In genomic region chr14:104234007-104234786, GRCh38 we compare ENCODE assay signal across 7 cellular contexts.
DNase-seq lines count a peak whose midpoint lies in the region; ATAC-seq and TF ChIP-seq lines count a peak whose summit lies in the region.
"Not testable (repeated sequence)": the region's sequence is repeated elsewhere in the genome, so short reads cannot be mapped to it uniquely, and the experiment has no call there.

No MANE protein-coding gene starts in this region.

- not testable (repeated sequence) for H3K36me3 ChIP-seq in RWPE2 (ENCODE audit: low read depth); endodermal cell (ENCODE audit: control insufficient read depth, insufficient read depth, low read length); lower lobe of right lung; tibial artery

- H3K4me1 ChIP-seq in RWPE2 (ENCODE audit: insufficient read depth, poor library complexity, severe bottlenecking); endodermal cell (ENCODE audit: control insufficient read depth, insufficient read depth, low read length); lower lobe of right lung; tibial artery: not testable (repeated sequence)

- H3K9ac ChIP-seq in endodermal cell (ENCODE audit: extremely low read depth, low read length, poor library complexity, severe bottlenecking), result not testable (repeated sequence)

- intact Hi-C loops in CD14-positive monocyte (cut with micrococcal nuclease); lower lobe of right lung (cut with DNase I); posterior vena cava (cut with DNase I); tibial artery (cut with DNase I; ENCODE audit: low total_unique reads): not testable (repeated sequence)

- H3K9me3 Mint-ChIP-seq in CD14-positive monocyte, result peaks cover 20 to 51% (median 38%) of the 10 kb centered on the region in 7 donors
- not testable (repeated sequence) for H3K9me3 Mint-ChIP-seq in endodermal cell

- H3K27me3 Mint-ChIP-seq in CD14-positive monocyte (ENCODE audit: low read depth in 3 of 3), result not testable (repeated sequence)
- H3K27me3 Mint-ChIP-seq in endodermal cell (ENCODE audit: insufficient read depth), result peaks cover 15% of the 10 kb centered on the region

- not testable (repeated sequence) for H3K27ac Mint-ChIP-seq in CD14-positive monocyte, endodermal cell

- not testable (repeated sequence) for ATAC-seq in RWPE2 (ENCODE audit: low read depth); lower lobe of right lung

- H3K4me3 ChIP-seq in RWPE2 (ENCODE audit: severe bottlenecking); endodermal cell (ENCODE audit: low read length); lower lobe of right lung; tibial artery: not testable (repeated sequence)

- H3K4me1 Mint-ChIP-seq in CD14-positive monocyte, endodermal cell: not testable (repeated sequence)

- DNase-seq in CD14-positive monocyte (ENCODE audit: low spot score) (peak; percentile 24), RWPE2 (ENCODE audit: low spot score) (peak; percentile 38), endodermal cell (peak; percentile 36), lower lobe of right lung (peak; percentile 26), posterior vena cava (ENCODE audit: low spot score) (peak; percentile 71), tibial artery (peak; percentile 5 to 23)
- DNase-seq in activated T-cell treated with anti-CD3 and anti-CD28 coated beads, Interleukin-2, amount 50 U/mL, for 1 hour, result peak; percentile 9

- H3K9me3 ChIP-seq in RWPE2 (ENCODE audit: severe bottlenecking) (peaks cover 12% of the 10 kb centered on the region), endodermal cell (ENCODE audit: control insufficient read depth, low read length) (peaks cover 23% of the 10 kb centered on the region), lower lobe of right lung (peaks cover 22% of the 10 kb centered on the region), tibial artery (peaks cover 0 to 39% (median 14%) of the 10 kb centered on the region in 3 donors)

- not testable (repeated sequence) for TF ChIP-seq CTCF in CD14-positive monocyte (IDR thresholded peaks at IDR 0.05); RWPE2 (IDR thresholded peaks at IDR 0.05; ENCODE audit: poor library complexity, severe bottlenecking); endodermal cell (conservative IDR thresholded peaks at IDR 0.05); lower lobe of right lung (IDR thresholded peaks at IDR 0.05); tibial artery (IDR thresholded peaks at IDR 0.05)

- H3K4me3 Mint-ChIP-seq in CD14-positive monocyte, endodermal cell: not testable (repeated sequence)

- not testable (repeated sequence) for H3K36me3 Mint-ChIP-seq in CD14-positive monocyte; endodermal cell (ENCODE audit: low read depth)

- WGBS in endodermal cell (ENCODE audit: insufficient coverage in 1 of 2, insufficient read length in 1 of 2), 2 experiments, result 86 to 88% methylated on average over 3 of the region's 3 CpGs

- not testable (repeated sequence) for H3K27ac ChIP-seq in RWPE2 (ENCODE audit: poor library complexity, severe bottlenecking); endodermal cell (ENCODE audit: low read depth, low read length); lower lobe of right lung; tibial artery

- H3K27me3 ChIP-seq in RWPE2 (ENCODE audit: insufficient read depth, poor library complexity, severe bottlenecking), result peaks cover 15% of the 10 kb centered on the region
- not testable (repeated sequence) for H3K27me3 ChIP-seq in endodermal cell (ENCODE audit: control insufficient read depth, insufficient read depth, low read length, poor library complexity, severe bottlenecking); lower lobe of right lung (ENCODE audit: low read depth)
- peaks cover 0 to 15% of the 10 kb centered on the region in 2 donors for H3K27me3 ChIP-seq in tibial artery

Comparison
In these comparisons a context has a peak if more than half of its experiments do, and no peak if none do; other contexts are left out.
1. DNase-seq: peak in every context shown above with its lines; median percentile 71 in posterior vena cava; 38 in RWPE2; 36 in endodermal cell; 26 in lower lobe of right lung; 24 in CD14-positive monocyte; 14 in tibial artery; 9 in activated T-cell treated with anti-CD3 and anti-CD28 coated beads, Interleukin-2, amount 50 U/mL, for 1 hour.